ENCODE assay signal across 9 cellular contexts in genomic region chr2:134657650-134658250, GRCh38.
DNase-seq lines count a peak whose midpoint lies in the region; ATAC-seq and TF ChIP-seq lines count a peak whose summit lies in the region.
"Had no signal": no experiment of that assay in that cellular context is flagged by ENCODE, and none has a peak within 500 bp of the region (broad histone marks: within the 10 kb centered on the region; RNA-seq: fewer than 3 reads in every experiment).

No MANE protein-coding gene starts in this region.

- ATAC-seq in HG03025 (IDR thresholded peaks at IDR 0.05; ENCODE audit: low FRiP score, unreplicated experiment) (no peak), GM21390 (IDR thresholded peaks at IDR 0.05; ENCODE audit: unreplicated experiment) (no peak)
- ATAC-seq: naive thymus-derived CD8-positive, alpha-beta T cell had no signal

- TF ChIP-seq CTCF in GM06990 (IDR thresholded peaks at IDR 0.05; ENCODE audit: insufficient read depth, low read length, poor library complexity, severe bottlenecking) (peak; percentile 46), fibroblast of mammary gland (conservative IDR thresholded peaks at IDR 0.05; ENCODE audit: control insufficient read depth, insufficient read depth, low read depth, low read length) (peak; percentile 14)

- intact Hi-C loops in posterior cingulate gyrus (cut with DNase I) = no loop called here

- H3K27me3 ChIP-seq in GM06990 (replicated peaks; ENCODE audit: control insufficient read depth, insufficient read depth, low read length) = no peaks in the 10 kb centered on the region

- H3K4me3 ChIP-seq in GM06990 (replicated peaks; ENCODE audit: low read depth, low read length) = no peak overlapping the region
- H3K4me3 ChIP-seq in fibroblast of mammary gland (ENCODE audit: control insufficient read depth, low read depth, low read length) = no peak overlapping the region

- H3K36me3 ChIP-seq in GM06990 (ENCODE audit: control insufficient read depth, insufficient read depth, low read length) = no peaks in the 10 kb centered on the region

- peak; percentile 40 for DNase-seq in ACHN
- DNase-seq in GM06990 (ENCODE audit: extremely low read depth, insufficient read length) = no peak
- peak; percentile 15 for DNase-seq in SKM-1 treated with dmso at 0.1 percent for 144 hours (lab: John Stamatoyannopoulos, UW; ENCODE audit: unreplicated experiment)
- no peak for DNase-seq in fibroblast of mammary gland (ENCODE audit: low read depth)
- DNase-seq in activated CD4-positive, CD25-positive, alpha-beta regulatory T cell (lab: John Stamatoyannopoulos, UW) = no peak
- no peak for DNase-seq in posterior cingulate gyrus

- in situ Hi-C loops in ACHN (cut with HindIII; ENCODE audit: low pct_ligation_motif_present, low pct_unique_long_range_greater_than_20kb, low sequenced_read_pairs) = no loop called here

Comparison
In these comparisons a context has a peak if more than half of its experiments do, and no peak if none do; other contexts are left out.
1. DNase-seq: peak in ACHN (single experiment) and SKM-1 treated with dmso at 0.1 percent for 144 hours (single experiment); none in GM06990 (single experiment), fibroblast of mammary gland (single experiment), activated CD4-positive, CD25-positive, alpha-beta regulatory T cell (0 of 4) and posterior cingulate gyrus (0 of 10).